ENCODE assay signal across 1 cellular context in genomic region chr7:159026271-159027047, GRCh38.
TF ChIP-seq lines count a peak whose summit lies in the region.

No MANE protein-coding gene starts in this region.

TF ChIP-seq in GM23338, 12 proteins besides CTCF, POLR2A, EP300 and RAD21 (continued from another document):
- TF ChIP-seq REST (IDR thresholded peaks at IDR 0.05; ENCODE audit: unreplicated experiment) (no peak), CREB1 (CRISPR knock-in tag; IDR thresholded peaks at IDR 0.05; ENCODE audit: low read depth) (no peak), EZH2 (IDR thresholded peaks at IDR 0.05; ENCODE audit: low read depth, unreplicated experiment) (no peak), JUNB (IDR thresholded peaks at IDR 0.05; ENCODE audit: unreplicated experiment) (no peak), ZNF331 (CRISPR knock-in tag; IDR thresholded peaks at IDR 0.05; ENCODE audit: low read depth) (no peak), NANOG (IDR thresholded peaks at IDR 0.05; ENCODE audit: borderline replicate concordance) (no peak), ZNF114 (CRISPR knock-in tag; IDR thresholded peaks at IDR 0.05) (no peak), POLR2AphosphoS5 (IDR thresholded peaks at IDR 0.05; ENCODE audit: low read depth) (no peak)
